Comparison of ENCODE assay signal across 30 cellular contexts in genomic region chr17:49298371-49298976, GRCh38.
"Had no signal": no experiment of that assay in that cellular context is flagged by ENCODE, and none has a peak within 500 bp of the region (broad histone marks: within the 10 kb centered on the region; RNA-seq: fewer than 3 reads in every experiment).

No MANE protein-coding gene starts in this region.

- H3K4me3 Mint-ChIP-seq: activated CD4-positive, alpha-beta memory T cell treated with anti-CD3 and anti-CD28 coated beads, Interleukin-2, amount 10 ng/mL, durations not matched to agents 7 days and 5 days; activated CD4-positive, alpha-beta T cell treated with anti-CD3 and anti-CD28 coated beads, Interleukin-2, amount 10 ng/mL, durations not matched to agents 7 days and 5 days; activated naive CD4-positive, alpha-beta T cell treated with anti-CD3 and anti-CD28 coated beads, Interleukin-2, amount 10 ng/mL, durations not matched to agents 7 days and 5 days; activated naive CD8-positive, alpha-beta T cell treated with anti-CD3 and anti-CD28 coated beads, Interleukin-2, amount 10 ng/mL, durations not matched to agents 7 days and 5 days; activated T-cell treated with anti-CD3 and anti-CD28 coated beads, Interleukin-2, amount 50 U/mL, for 24 hours; activated T-cell treated with anti-CD3 and anti-CD28 coated beads, Interleukin-2, amount 50 U/mL, for 72 hours; central memory CD8-positive, alpha-beta T cell; effector memory CD8-positive, alpha-beta T cell; WTC11 had no signal

- H3K36me3 Mint-ChIP-seq: activated naive CD4-positive, alpha-beta T cell treated with anti-CD3 and anti-CD28 coated beads, Interleukin-2, amount 50 U/mL, for 72 hours had no signal

- H3K27me3 Mint-ChIP-seq: activated CD4-positive, alpha-beta memory T cell treated with anti-CD3 and anti-CD28 coated beads, Interleukin-2, amount 10 ng/mL, durations not matched to agents 7 days and 5 days; activated CD4-positive, alpha-beta T cell treated with anti-CD3 and anti-CD28 coated beads, Interleukin-2, amount 10 ng/mL, durations not matched to agents 7 days and 5 days; activated naive CD4-positive, alpha-beta T cell treated with anti-CD3 and anti-CD28 coated beads, Interleukin-2, amount 10 ng/mL, durations not matched to agents 7 days and 5 days; activated naive CD8-positive, alpha-beta T cell treated with anti-CD3 and anti-CD28 coated beads, Interleukin-2, amount 10 ng/mL, durations not matched to agents 7 days and 5 days; activated T-cell treated with anti-CD3 and anti-CD28 coated beads, Interleukin-2, amount 50 U/mL, for 24 hours; central memory CD8-positive, alpha-beta T cell; effector memory CD8-positive, alpha-beta T cell had no signal

- H3K4me1 Mint-ChIP-seq: activated CD4-positive, alpha-beta T cell treated with anti-CD3 and anti-CD28 coated beads, Interleukin-2, amount 10 ng/mL, durations not matched to agents 7 days and 5 days; activated naive CD4-positive, alpha-beta T cell treated with anti-CD3 and anti-CD28 coated beads, Interleukin-2, amount 10 ng/mL, durations not matched to agents 7 days and 5 days; activated naive CD8-positive, alpha-beta T cell treated with anti-CD3 and anti-CD28 coated beads, Interleukin-2, amount 10 ng/mL, durations not matched to agents 7 days and 5 days; central memory CD8-positive, alpha-beta T cell; WTC11 had no signal

- H3K4me1 ChIP-seq: esophagus muscularis mucosa, foreskin keratinocyte, gastrocnemius medialis, heart left ventricle had no signal

- H3K27me3 ChIP-seq: brain microvascular endothelial cell, esophagus muscularis mucosa, foreskin keratinocyte, gastrocnemius medialis, heart left ventricle had no signal

- H3K9me3 Mint-ChIP-seq: activated CD4-positive, alpha-beta memory T cell treated with anti-CD3 and anti-CD28 coated beads, Interleukin-2, amount 10 ng/mL, durations not matched to agents 7 days and 5 days; activated CD4-positive, alpha-beta T cell treated with anti-CD3 and anti-CD28 coated beads, Interleukin-2, amount 10 ng/mL, durations not matched to agents 7 days and 5 days; activated naive CD4-positive, alpha-beta T cell treated with anti-CD3 and anti-CD28 coated beads, Interleukin-2, amount 10 ng/mL, durations not matched to agents 7 days and 5 days; activated naive CD4-positive, alpha-beta T cell treated with anti-CD3 and anti-CD28 coated beads, Interleukin-2, amount 50 U/mL, for 72 hours; activated naive CD8-positive, alpha-beta T cell treated with anti-CD3 and anti-CD28 coated beads, Interleukin-2, amount 10 ng/mL, durations not matched to agents 7 days and 5 days; activated T-cell treated with anti-CD3 and anti-CD28 coated beads, Interleukin-2, amount 50 U/mL, for 24 hours; activated T-cell treated with anti-CD3 and anti-CD28 coated beads, Interleukin-2, amount 50 U/mL, for 72 hours; central memory CD8-positive, alpha-beta T cell; effector memory CD8-positive, alpha-beta T cell; WTC11 had no signal

- H3K27ac Mint-ChIP-seq: activated CD4-positive, alpha-beta memory T cell treated with anti-CD3 and anti-CD28 coated beads, Interleukin-2, amount 10 ng/mL, durations not matched to agents 7 days and 5 days; activated CD4-positive, alpha-beta T cell treated with anti-CD3 and anti-CD28 coated beads, Interleukin-2, amount 10 ng/mL, durations not matched to agents 7 days and 5 days; activated naive CD4-positive, alpha-beta T cell treated with anti-CD3 and anti-CD28 coated beads, Interleukin-2, amount 10 ng/mL, durations not matched to agents 7 days and 5 days; activated naive CD4-positive, alpha-beta T cell treated with anti-CD3 and anti-CD28 coated beads, Interleukin-2, amount 50 U/mL, for 72 hours; activated naive CD8-positive, alpha-beta T cell treated with anti-CD3 and anti-CD28 coated beads, Interleukin-2, amount 10 ng/mL, durations not matched to agents 7 days and 5 days; activated T-cell treated with anti-CD3 and anti-CD28 coated beads, Interleukin-2, amount 50 U/mL, for 24 hours; activated T-cell treated with anti-CD3 and anti-CD28 coated beads, Interleukin-2, amount 50 U/mL, for 72 hours; effector memory CD8-positive, alpha-beta T cell; WTC11 had no signal

- H3K27ac ChIP-seq: brain microvascular endothelial cell, coronary artery, esophagus muscularis mucosa, foreskin keratinocyte, gastrocnemius medialis, heart left ventricle had no signal

- H3K9me3 ChIP-seq: esophagus muscularis mucosa, gastrocnemius medialis, heart left ventricle had no signal

- H3K4me3 ChIP-seq: coronary artery, esophagus muscularis mucosa, gastrocnemius medialis, heart left ventricle had no signal

- ATAC-seq: activated naive CD4-positive, alpha-beta T cell treated with anti-CD3 and anti-CD28 coated beads, Interleukin-2, amount 50 U/mL, for 72 hours; activated T-cell treated with anti-CD3 and anti-CD28 coated beads, Interleukin-2, amount 50 U/mL, for 72 hours; effector memory CD8-positive, alpha-beta T cell; foreskin keratinocyte; gastrocnemius medialis; heart left ventricle; WTC11 had no signal

- DNase-seq: activated CD4-positive, alpha-beta memory T cell treated with anti-CD3 and anti-CD28 coated beads, Interleukin-2, amount 10 ng/mL, durations not matched to agents 7 days and 5 days; activated CD4-positive, alpha-beta T cell treated with anti-CD3 and anti-CD28 coated beads for 1 hour; activated CD4-positive, alpha-beta T cell treated with anti-CD3 and anti-CD28 coated beads for 4 hours; activated CD4-positive, alpha-beta T cell treated with anti-CD3 and anti-CD28 coated beads, Interleukin-2, amount 10 ng/mL, durations not matched to agents 7 days and 5 days; activated CD4-positive, alpha-beta T cell treated with anti-CD3 and anti-CD28 coated beads, Interleukin-2, amount 50 U/mL, for 4 hours; activated CD8-positive, alpha-beta memory T cell treated with anti-CD3 and anti-CD28 coated beads, Interleukin-2, amount 50 U/mL, for 48 hours; activated gamma-delta T cell; activated naive CD4-positive, alpha-beta T cell; activated naive CD4-positive, alpha-beta T cell treated with anti-CD3 and anti-CD28 coated beads, Interleukin-2, amount 10 ng/mL, durations not matched to agents 7 days and 5 days; activated naive CD8-positive, alpha-beta T cell treated with anti-CD3 and anti-CD28 coated beads, Interleukin-2, amount 10 ng/mL, durations not matched to agents 7 days and 5 days; activated T-cell treated with anti-CD3 and anti-CD28 coated beads for 4 hours; activated T-cell treated with anti-CD3 and anti-CD28 coated beads, Interleukin-2, amount 50 U/mL, for 24 hours; activated T-cell treated with anti-CD3 and anti-CD28 coated beads, Interleukin-2, amount 50 U/mL, for 72 hours; amniotic stem cell; anterior cingulate cortex; brain microvascular endothelial cell; dermis blood vessel endothelial cell; effector CD4-positive, alpha-beta T cell; effector memory CD8-positive, alpha-beta T cell; erythroblast; foreskin keratinocyte; gastrocnemius medialis; glutamatergic neuron; heart left ventricle; T-helper 2 cell had no signal
